ENCODE assay signal across 8 cellular contexts in the genomic region with DNA sequence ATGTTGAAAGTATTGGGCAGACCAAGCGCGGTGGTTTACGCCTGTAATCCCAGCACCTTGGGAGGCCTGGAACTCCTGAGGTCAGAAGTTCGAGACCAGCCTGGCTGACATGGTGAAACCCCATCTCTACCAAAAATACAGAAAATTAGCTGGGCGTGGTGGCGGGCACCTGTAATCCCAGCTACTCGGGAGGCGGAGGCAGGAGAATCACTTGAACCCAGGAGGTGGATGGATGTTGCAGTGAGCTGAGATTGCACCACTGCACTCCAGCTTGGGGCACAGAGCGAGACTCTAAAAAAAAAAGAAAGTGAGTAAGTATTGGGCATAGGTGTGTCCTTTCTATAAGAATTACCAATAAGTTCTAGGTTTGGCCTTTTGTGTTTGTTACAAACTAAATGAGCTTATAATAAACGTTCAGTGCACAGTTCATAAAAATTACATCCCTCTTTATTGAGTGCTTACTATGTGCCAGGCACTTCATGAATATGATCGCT. TPM values are rescaled to one million over a fixed set of nuclear protein-coding genes. Genes with fewer than 3 reads are reported as not detected.
DNase-seq lines count a peak whose midpoint lies in the region; ATAC-seq and TF ChIP-seq lines count a peak whose summit lies in the region.
"Not testable (repeated sequence)": the region's sequence is repeated elsewhere in the genome, so short reads cannot be mapped to it uniquely, and the experiment has no call there.

No MANE protein-coding gene starts in this region.

- CTCF ChIA-PET in PC-9 (lab: Charles Lee) = not testable (repeated sequence)

- not testable (repeated sequence) for H3K79me2 ChIP-seq in H9 (ENCODE audit: insufficient read depth, low read length)
- H3K79me2 ChIP-seq in PC-9 (ENCODE audit: low read depth) = peaks cover 33% of the 10 kb centered on the region

- not testable (repeated sequence) for H3K18ac ChIP-seq in H9 (ENCODE audit: insufficient read length, low read depth, low read length); mesenchymal stem cell (ENCODE audit: low read depth in 1 of 2, low read length in 2 of 2)

- not testable (repeated sequence) for H3K4ac ChIP-seq in H9 (ENCODE audit: low read depth, low read length); mesenchymal stem cell (ENCODE audit: low read depth in 1 of 2, low read length in 2 of 2)

- not testable (repeated sequence) for H3K56ac ChIP-seq in H9 (ENCODE audit: insufficient read length, low read depth, low read length)

- BruUV-seq in PC-9 (replicated peaks; lab: Mats Ljungman, UMichigan) = not testable (repeated sequence)

- H3K27ac Mint-ChIP-seq in H9; activated T-cell treated with anti-CD3 and anti-CD28 coated beads, Interleukin-2, amount 50 U/mL, for 72 hours; endodermal cell: not testable (repeated sequence)
- H3K27ac Mint-ChIP-seq in osteocyte (ENCODE audit: unreplicated experiment) = peak overlapping the region; percentile 90

- not testable (repeated sequence) for H4K8ac ChIP-seq in H9 (replicated peaks; ENCODE audit: insufficient read length, low read depth, low read length); mesenchymal stem cell (ENCODE audit: low read length)

- H3K14ac ChIP-seq in H9 (ENCODE audit: insufficient read depth, low read length); mesenchymal stem cell (ENCODE audit: low read length in 2 of 2): not testable (repeated sequence)

- H3K23ac ChIP-seq in H9 (ENCODE audit: insufficient read length, low read depth, low read length); mesenchymal stem cell (ENCODE audit: low read length in 2 of 2): not testable (repeated sequence)

- not testable (repeated sequence) for H4K5ac ChIP-seq in H9 (ENCODE audit: insufficient read length, low read depth, low read length)

- H3K27ac ChIP-seq in BLaER1 treated with 17β-estradiol and CSF1 and Interleukin-3, amounts not matched to agents 10 nM and 100 nM; H9 (ENCODE audit: insufficient read length, low read depth, low read length); PC-9; endodermal cell (ENCODE audit: low read depth, low read length); mesenchymal stem cell (ENCODE audit: low read length, poor library complexity, severe bottlenecking): not testable (repeated sequence)
- peak overlapping the region; percentile 78 for H3K27ac ChIP-seq in subcutaneous abdominal adipose tissue (ENCODE audit: low read depth, low read length)

- peaks cover 10 to 26% (median 15%) of the 10 kb centered on the region in 10 experiments for H3K4me1 ChIP-seq in BLaER1 treated with 17β-estradiol and CSF1 and Interleukin-3, amounts not matched to agents 10 nM and 100 nM
- not testable (repeated sequence) for H3K4me1 ChIP-seq in H9 (ENCODE audit: insufficient read depth, low read length); PC-9 (replicated peaks; ENCODE audit: insufficient read depth); endodermal cell (ENCODE audit: control insufficient read depth, insufficient read depth, low read length); mesenchymal stem cell (ENCODE audit: control insufficient read depth, insufficient read depth, low read depth, low read length)
- H3K4me1 ChIP-seq in subcutaneous abdominal adipose tissue (ENCODE audit: control insufficient read depth in 5 of 5, insufficient read depth in 5 of 5, low read length in 5 of 5) = peaks cover 0 to 26% (median 15%) of the 10 kb centered on the region in 5 donors

- H3K4me1 Mint-ChIP-seq in H9 (peaks cover 12 to 14% of the 10 kb centered on the region in 2 experiments), endodermal cell (peaks cover 13% of the 10 kb centered on the region), osteocyte (ENCODE audit: unreplicated experiment) (peaks cover 21% of the 10 kb centered on the region)
- H3K4me1 Mint-ChIP-seq in activated T-cell treated with anti-CD3 and anti-CD28 coated beads, Interleukin-2, amount 50 U/mL, for 72 hours (ENCODE audit: low read depth) = peaks cover 24% of the 10 kb centered on the region

- H3K4me3 Mint-ChIP-seq in H9 (peak overlapping the region; percentile 81 to 88), endodermal cell (peak overlapping the region; percentile 91), osteocyte (ENCODE audit: unreplicated experiment) (peak overlapping the region; percentile 90)
- peak overlapping the region; percentile 84 to 86 for H3K4me3 Mint-ChIP-seq in activated T-cell treated with anti-CD3 and anti-CD28 coated beads, Interleukin-2, amount 50 U/mL, for 72 hours

- not testable (repeated sequence) for H3K9me2 ChIP-seq in PC-9 (ENCODE audit: insufficient read depth)

- H3K9ac ChIP-seq in BLaER1 treated with 17β-estradiol and CSF1 and Interleukin-3, amounts not matched to agents 10 nM and 100 nM; H9 (ENCODE audit: extremely low read depth, insufficient read length, low read length); endodermal cell (ENCODE audit: extremely low read depth, low read length, poor library complexity, severe bottlenecking); subcutaneous abdominal adipose tissue (ENCODE audit: low read length in 5 of 5): not testable (repeated sequence)
- H3K9ac ChIP-seq in mesenchymal stem cell (ENCODE audit: low read length) = peak overlapping the region; percentile 94

- not testable (repeated sequence) for H2BK15ac ChIP-seq in H9 (ENCODE audit: low read depth, low read length); mesenchymal stem cell (ENCODE audit: low read depth, poor library complexity, severe bottlenecking)

- H2BK20ac ChIP-seq in H9 (ENCODE audit: low read depth, low read length, poor library complexity, severe bottlenecking) = not testable (repeated sequence)

- not testable (repeated sequence) for H3T11ph ChIP-seq in H9 (ENCODE audit: low read length)

- not testable (repeated sequence) for H4K91ac ChIP-seq in H9 (ENCODE audit: insufficient read length, low read depth, low read length); mesenchymal stem cell (ENCODE audit: low read length)

- H2BK5ac ChIP-seq in H9 (ENCODE audit: insufficient read length, low read length); mesenchymal stem cell (ENCODE audit: low read depth, low read length, poor library complexity, severe bottlenecking): not testable (repeated sequence)

- POLR2A ChIA-PET in PC-9 (lab: Charles Lee; ENCODE audit: unreplicated experiment) = not testable (repeated sequence)

- H3K27me3 Mint-ChIP-seq in H9 (ENCODE audit: low read depth); activated T-cell treated with anti-CD3 and anti-CD28 coated beads, Interleukin-2, amount 50 U/mL, for 72 hours (ENCODE audit: low read depth); endodermal cell (ENCODE audit: insufficient read depth); osteocyte (ENCODE audit: unreplicated experiment): not testable (repeated sequence)

- H3K23me2 ChIP-seq in H9 (ENCODE audit: insufficient read length, low read depth, low read length, poor library complexity, severe bottlenecking) = not testable (repeated sequence)

- not testable (repeated sequence) for H3K36me3 Mint-ChIP-seq in H9 (ENCODE audit: insufficient read depth in 1 of 3, low read depth in 3 of 3); activated T-cell treated with anti-CD3 and anti-CD28 coated beads, Interleukin-2, amount 50 U/mL, for 72 hours (ENCODE audit: insufficient read depth in 2 of 2); endodermal cell (ENCODE audit: low read depth); osteocyte (ENCODE audit: unreplicated experiment)

- H2AFZ ChIP-seq in H9 (ENCODE audit: low read length); mesenchymal stem cell (ENCODE audit: low read depth, low read length): not testable (repeated sequence)
- H2AFZ ChIP-seq in PC-9 = peak overlapping the region; percentile 100

- not testable (repeated sequence) for ATAC-seq in activated T-cell treated with anti-CD3 and anti-CD28 coated beads, Interleukin-2, amount 50 U/mL, for 72 hours (replicated peaks in 1 of 2)

- not testable (repeated sequence) for H2BK120ac ChIP-seq in H9 (ENCODE audit: low read depth, low read length, poor library complexity, severe bottlenecking); mesenchymal stem cell (ENCODE audit: low read depth, low read length)

- H3F3A ChIP-seq in PC-9 (ENCODE audit: insufficient read depth, low read depth) = not testable (repeated sequence)

- not testable (repeated sequence) for H3K4me3 ChIP-seq in BLaER1 treated with 17β-estradiol and CSF1 and Interleukin-3, amounts not matched to agents 10 nM and 100 nM; endodermal cell (ENCODE audit: low read length)
- H3K4me3 ChIP-seq in PC-9 = peak overlapping the region; percentile 72; the same call in 1 of the 2 replicates
- peak overlapping the region in 1 of 2 experiments; percentile 84 for H3K4me3 ChIP-seq in mesenchymal stem cell (ENCODE audit: insufficient read depth in 1 of 2, low read depth in 1 of 2, low read length in 2 of 2)
- peak overlapping the region in 2 of 5 donors; percentile 96 to 97 for H3K4me3 ChIP-seq in subcutaneous abdominal adipose tissue (ENCODE audit: low read depth in 1 of 5, low read length in 5 of 5)

- H3K9me3 Mint-ChIP-seq in H9; activated T-cell treated with anti-CD3 and anti-CD28 coated beads, Interleukin-2, amount 50 U/mL, for 72 hours; endodermal cell; osteocyte (ENCODE audit: unreplicated experiment): not testable (repeated sequence)

- not testable (repeated sequence) for H3K27me3 ChIP-seq in BLaER1 treated with 17β-estradiol and CSF1 and Interleukin-3, amounts not matched to agents 10 nM and 100 nM; H9 (ENCODE audit: insufficient read depth, low read length); PC-9 (ENCODE audit: insufficient read depth, low read depth); endodermal cell (ENCODE audit: control insufficient read depth, insufficient read depth, low read length, poor library complexity, severe bottlenecking); mesenchymal stem cell (ENCODE audit: control insufficient read depth in 1 of 2, insufficient read depth in 1 of 2, low read length in 2 of 2); subcutaneous abdominal adipose tissue (ENCODE audit: control insufficient read depth in 5 of 5, insufficient read depth in 4 of 5, low read length in 5 of 5)

- DNase-seq in H9; PC-9; activated T-cell treated with anti-CD3 and anti-CD28 coated beads, Interleukin-2, amount 50 U/mL, for 72 hours; endodermal cell; mesenchymal stem cell; osteocyte (ENCODE audit: extremely low spot score, unreplicated experiment): not testable (repeated sequence)

- not testable (repeated sequence) for H3K9me3 ChIP-seq in BLaER1 treated with 17β-estradiol and CSF1 and Interleukin-3, amounts not matched to agents 10 nM and 100 nM (replicated peaks in 1 of 11); H9 (ENCODE audit: control insufficient read depth, low read depth, low read length); PC-9 (ENCODE audit: insufficient read depth, low read depth); endodermal cell (ENCODE audit: control insufficient read depth, low read length); mesenchymal stem cell (ENCODE audit: control insufficient read depth, low read length); subcutaneous abdominal adipose tissue (ENCODE audit: control insufficient read depth in 5 of 5, low read length in 5 of 5)

- not testable (repeated sequence) for H2BK12ac ChIP-seq in H9 (ENCODE audit: insufficient read length, low read depth, low read length); mesenchymal stem cell (ENCODE audit: low read length in 2 of 2)

- intact Hi-C loops in PC-9 (cut with micrococcal nuclease; ENCODE audit: unreplicated experiment) = not testable (repeated sequence)

- no CpG with 5 or more reads among the region's 11 CpGs for WGBS in H9 (ENCODE audit: extremely low coverage, insufficient read length, low lambda C conversion rate)
- WGBS in endodermal cell (ENCODE audit: insufficient coverage in 1 of 2, insufficient read length in 1 of 2), 2 experiments = 88 to 99% methylated on average over 3 to 11 of the region's 11 CpGs
- WGBS in mesenchymal stem cell = 97% methylated on average over 11 of the region's 11 CpGs

- not testable (repeated sequence) for TF ChIP-seq CTCF in H9 (conservative IDR thresholded peaks at IDR 0.05); PC-9 (conservative IDR thresholded peaks at IDR 0.05); endodermal cell (conservative IDR thresholded peaks at IDR 0.05); osteocyte (IDR thresholded peaks at IDR 0.05)

- not testable (repeated sequence) for H3K36me3 ChIP-seq in BLaER1 treated with 17β-estradiol and CSF1 and Interleukin-3, amounts not matched to agents 10 nM and 100 nM; PC-9 (ENCODE audit: low read depth); endodermal cell (ENCODE audit: control insufficient read depth, insufficient read depth, low read length); mesenchymal stem cell (ENCODE audit: control insufficient read depth in 1 of 2, insufficient read depth in 2 of 2, low read depth in 1 of 2, low read length in 2 of 2); subcutaneous abdominal adipose tissue (ENCODE audit: control insufficient read depth in 5 of 5, insufficient read depth in 5 of 5, low read length in 5 of 5)

- peak overlapping the region in 10 of 11 experiments; percentile 76 to 98 (median 92); a peak in 14 of 22 replicates for H3K4me2 ChIP-seq in BLaER1 treated with 17β-estradiol and CSF1 and Interleukin-3, amounts not matched to agents 10 nM and 100 nM
- H3K4me2 ChIP-seq in H9 (ENCODE audit: insufficient read depth, insufficient read length, low read length) (peak overlapping the region; percentile 63), PC-9 (peak overlapping the region; percentile 74), mesenchymal stem cell (ENCODE audit: low read length, poor library complexity, severe bottlenecking) (peak overlapping the region; percentile 99)

- not testable (repeated sequence) for H4K20me1 ChIP-seq in BLaER1 treated with 17β-estradiol and CSF1 and Interleukin-3, amounts not matched to agents 10 nM and 100 nM; H9 (ENCODE audit: control insufficient read depth, insufficient read depth, insufficient read length); PC-9 (ENCODE audit: insufficient read depth)

- H2AK5ac ChIP-seq in H9 (ENCODE audit: insufficient read length, low read length); mesenchymal stem cell (ENCODE audit: low read length, severe bottlenecking): not testable (repeated sequence)

- H3K79me1 ChIP-seq in H9 (ENCODE audit: insufficient read depth, low read depth, low read length, poor library complexity, severe bottlenecking) = not testable (repeated sequence)
- H3K79me1 ChIP-seq in mesenchymal stem cell (replicated peaks; ENCODE audit: low read length, poor library complexity, severe bottlenecking) = peaks cover 15% of the 10 kb centered on the region

RNA-seq across cellular contexts. Expression of a gene that starts 1.2 kb away (rescaled TPM):
- 39.2 and 47.3 TPM in 2 replicates for total RNA-seq in H9 (2021)
- 30.8 and 36.3 TPM in 2 replicates for total RNA-seq in PC-9 (2021)
- total RNA-seq in activated T-cell treated with anti-CD3 and anti-CD28 coated beads, Interleukin-2, amount 50 U/mL, for 72 hours = 10 to 100 TPM; 14.7 to 19.5 TPM
- total RNA-seq in endodermal cell = 10 to 100 TPM; 38.5 to 60.9 TPM
- polyA plus RNA-seq in endodermal cell (2013, experiment 1 of 2) = 42.0 TPM
- 26.3 TPM for polyA plus RNA-seq in endodermal cell (2013, experiment 2 of 2)
- polyA plus RNA-seq in mesenchymal stem cell (2013, experiment 1 of 2) = 14.6 TPM
- 14.8 TPM for polyA plus RNA-seq in mesenchymal stem cell (2013, experiment 2 of 2)
- total RNA-seq in osteocyte = 38.6 and 43.8 TPM in 2 replicates

RNA-seq across cellular contexts. Expression of a gene that starts 27.9 kb away (rescaled TPM):
- total RNA-seq in H9 (2021) (25.2 and 32.2 TPM in 2 replicates), PC-9 (2021) (22.3 and 22.4 TPM in 2 replicates), endodermal cell (10 to 100 TPM; 20.9 to 21.8 TPM), osteocyte (19.8 and 23.3 TPM in 2 replicates)
- total RNA-seq in activated T-cell treated with anti-CD3 and anti-CD28 coated beads, Interleukin-2, amount 50 U/mL, for 72 hours = 10 to 100 TPM; 25.1 to 30.3 TPM
- polyA plus RNA-seq in endodermal cell (2013, experiment 1 of 2) = 28.9 TPM
- polyA plus RNA-seq in endodermal cell (2013, experiment 2 of 2) = 30.3 TPM
- 18.3 TPM for polyA plus RNA-seq in mesenchymal stem cell (2013, experiment 1 of 2)
- 18.2 TPM for polyA plus RNA-seq in mesenchymal stem cell (2013, experiment 2 of 2)
